Comparison of ENCODE assay signal across 32 cellular contexts in the genomic region with DNA sequence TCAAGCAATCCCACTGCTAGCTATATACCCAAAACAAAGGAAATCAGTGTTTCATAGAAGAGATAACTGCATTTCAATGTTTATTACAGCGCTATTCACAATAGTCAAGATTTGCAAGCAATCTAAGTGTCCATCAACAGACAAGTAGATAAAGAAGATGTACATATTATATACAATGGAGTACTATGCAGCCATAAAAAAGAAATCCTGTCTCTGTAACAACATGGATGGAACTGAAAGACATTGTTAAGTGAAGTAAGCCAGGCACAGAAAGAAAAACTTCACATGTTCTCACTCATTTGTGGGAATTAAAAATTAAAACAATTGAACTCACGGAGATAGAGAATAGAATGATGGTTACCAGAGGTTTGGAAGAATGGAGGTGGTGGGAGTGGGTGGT.
"Had no signal": no experiment of that assay in that cellular context is flagged by ENCODE, and none has a peak within 500 bp of the region (broad histone marks: within the 10 kb centered on the region; RNA-seq: fewer than 3 reads in every experiment).

No MANE protein-coding gene starts in this region.

- H3K9me3 ChIP-seq: adrenal gland, ascending aorta, body of pancreas, breast epithelium had no signal

- H3K4me3 ChIP-seq: adrenal gland, ascending aorta, body of pancreas, breast epithelium, cardiac muscle cell had no signal

- FAIRE-seq: bronchial epithelial cell had no signal

- ATAC-seq: activated naive CD4-positive, alpha-beta T cell treated with anti-CD3 and anti-CD28 coated beads, Interleukin-2, amount 50 U/mL, for 72 hours; activated naive CD8-positive, alpha-beta T cell treated with anti-CD3 and anti-CD28 coated beads, Interleukin-2, amount 50 U/mL, for 24 hours; activated T-cell treated with anti-CD3 and anti-CD28 coated beads, Interleukin-2, amount 50 U/mL, for 4 hours; activated T-cell treated with anti-CD3 and anti-CD28 coated beads, Interleukin-2, amount 50 U/mL, for 72 hours; activated T-helper 17 cell treated with anti-CD3 and anti-CD28 coated beads, Interleukin-2, amount 50 U/mL, for 72 hours; body of pancreas had no signal

- DNase-seq: activated effector memory CD4-positive, alpha-beta T cell treated with anti-CD3 and anti-CD28 coated beads, Interleukin-2, amount 50 U/mL, for 16 hours; activated effector memory CD4-positive, alpha-beta T cell treated with Interleukin-2 at 50 U/mL for 16 hours; activated gamma-delta T cell; activated gamma-delta T cell treated with Interleukin-2 at 50 U/mL for 16 hours; activated naive CD4-positive, alpha-beta T cell; activated naive CD4-positive, alpha-beta T cell treated with anti-CD3 and anti-CD28 coated beads for 36 hours; activated naive CD4-positive, alpha-beta T cell treated with anti-CD3 and anti-CD28 coated beads, Interleukin-2, amount 10 ng/mL, durations not matched to agents 7 days and 5 days; activated naive CD4-positive, alpha-beta T cell treated with anti-CD3 and anti-CD28 coated beads, Interleukin-2, amount 50 U/mL, for 16 hours; activated naive CD4-positive, alpha-beta T cell treated with Interleukin-2 at 50 U/mL for 16 hours; activated naive CD8-positive, alpha-beta T cell treated with anti-CD3 and anti-CD28 coated beads for 36 hours; activated naive CD8-positive, alpha-beta T cell treated with anti-CD3 and anti-CD28 coated beads, Interleukin-2, amount 10 ng/mL, durations not matched to agents 7 days and 5 days; activated naive CD8-positive, alpha-beta T cell treated with anti-CD3 and anti-CD28 coated beads, Interleukin-2, amount 50 U/mL, for 24 hours; activated T-cell treated with anti-CD3 and anti-CD28 coated beads, Interleukin-2, amount 50 U/mL, for 24 hours; activated T-cell treated with anti-CD3 and anti-CD28 coated beads, Interleukin-2, amount 50 U/mL, for 4 hours; activated T-cell treated with anti-CD3 and anti-CD28 coated beads, Interleukin-2, amount 50 U/mL, for 48 hours; activated T-cell treated with anti-CD3 and anti-CD28 coated beads, Interleukin-2, amount 50 U/mL, for 72 hours; adrenal gland; amniotic stem cell; amygdala; anterior cingulate cortex; aorta; body of pancreas; brain microvascular endothelial cell; caudate nucleus; central memory CD4-positive, alpha-beta T cell; cerebellar nuclear complex had no signal

- H3K27me3 ChIP-seq: adrenal gland, ascending aorta, body of pancreas, brain microvascular endothelial cell, breast epithelium, cardiac muscle cell had no signal

- H3K4me1 ChIP-seq: adrenal gland, ascending aorta, body of pancreas, breast epithelium had no signal

- H3K27ac ChIP-seq: adrenal gland, ascending aorta, body of pancreas, brain microvascular endothelial cell, breast epithelium, cardiac muscle cell had no signal

- H3K36me3 ChIP-seq: adrenal gland, ascending aorta, brain microvascular endothelial cell, breast epithelium, cardiac muscle cell had no signal
